9 cellular contexts compared by ENCODE assay signal in the genomic region with DNA sequence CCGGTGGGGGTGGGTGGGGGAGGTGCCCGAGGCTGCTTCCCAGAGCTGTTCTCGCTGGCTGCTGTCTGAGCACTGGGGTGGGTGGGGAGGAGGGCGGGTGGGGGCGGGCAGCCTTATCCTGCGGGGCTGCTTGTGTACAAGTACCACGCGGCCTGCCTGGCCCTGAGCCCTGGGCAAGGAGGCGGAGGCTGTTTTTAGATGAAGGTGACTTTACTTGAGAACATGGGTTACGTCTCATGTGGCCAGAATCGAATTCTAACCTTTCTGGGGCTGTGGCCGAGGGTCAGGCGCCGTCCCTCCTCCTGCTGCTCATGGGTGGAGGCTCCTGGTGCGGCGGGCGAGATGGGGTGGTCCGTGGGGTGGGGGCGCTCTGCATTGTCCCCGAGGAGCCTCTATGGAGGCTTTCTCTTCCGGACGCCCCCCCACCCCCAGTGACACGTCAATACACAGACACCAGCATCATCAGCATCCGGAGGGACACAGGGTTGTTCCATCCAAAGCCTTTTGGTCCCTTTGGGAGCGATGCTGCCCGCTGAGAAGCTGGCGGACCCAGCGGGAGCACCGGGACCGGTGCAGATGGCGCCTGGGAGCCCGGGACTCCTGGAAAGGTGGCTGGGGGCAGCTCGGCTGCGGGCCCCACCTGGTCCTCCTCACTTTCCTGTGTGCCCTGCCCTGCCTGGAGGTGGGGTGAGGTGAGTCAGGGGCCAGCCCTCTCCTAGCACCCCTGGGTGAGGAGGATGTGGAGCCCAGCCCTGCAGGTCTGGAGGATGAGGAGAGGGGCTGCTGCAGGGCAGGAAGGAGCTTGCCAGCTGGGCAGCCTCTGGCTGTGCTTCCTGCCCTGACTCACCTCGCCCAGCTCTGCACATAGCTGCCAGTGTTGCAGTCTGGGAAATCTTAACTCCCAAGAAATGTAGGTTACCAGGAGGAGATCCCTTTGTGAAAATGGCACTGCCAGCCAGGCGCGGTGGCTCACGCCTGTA. TPM values are rescaled to one million over a fixed set of nuclear protein-coding genes. Genes with fewer than 3 reads are reported as not detected.
DNase-seq lines count a peak whose midpoint lies in the region; ATAC-seq, FAIRE-seq and TF ChIP-seq lines count a peak whose summit lies in the region.
"Had no signal": no experiment of that assay in that cellular context is flagged by ENCODE, and none has a peak within 500 bp of the region (broad histone marks: within the 10 kb centered on the region; RNA-seq: fewer than 3 reads in every experiment).

No MANE protein-coding gene starts in this region.

- intact Hi-C loops in left ventricle myocardium superior (cut with micrococcal nuclease) = no loop called here
- intact Hi-C loops in activated CD8-positive, alpha-beta T cell treated with anti-CD3 and anti-CD28 coated beads for 36 hours (cut with micrococcal nuclease) = no loop called here

- CTCF ChIA-PET in activated CD8-positive, alpha-beta T cell treated with anti-CD3 and anti-CD28 coated beads for 36 hours (lab: Charles Lee) = interaction anchor here (0.8 to 2.0 kb wide), 5 partner anchors 8 to 408 kb away, joined by 3 to 12 read pairs (median 4); partner anchors contain the start of gene WDR18

- no peak for FAIRE-seq in astrocyte (lab: Jason Lieb, UNC)

- H3K36me3 ChIP-seq in astrocyte (ENCODE audit: insufficient read depth, low read length) = no peaks in the 10 kb centered on the region
- no peaks in the 10 kb centered on the region for H3K36me3 ChIP-seq in smooth muscle cell (ENCODE audit: low read depth)

- H3K27me3 Mint-ChIP-seq in HFFc6 (ENCODE audit: insufficient read depth) (peaks cover 3% of the 10 kb centered on the region; the same call in 1 of the 2 replicates), astrocyte (ENCODE audit: low read depth, unreplicated experiment) (no peaks in the 10 kb centered on the region)
- H3K27me3 Mint-ChIP-seq in activated CD8-positive, alpha-beta T cell treated with anti-CD3 and anti-CD28 coated beads for 36 hours = no peaks in the 10 kb centered on the region
- H3K27me3 Mint-ChIP-seq: T-cell had no signal

- no peak overlapping the region for H3K27ac ChIP-seq in astrocyte (ENCODE audit: low read depth, low read length)
- no peak overlapping the region for H3K27ac ChIP-seq in smooth muscle cell (ENCODE audit: low read depth)

- H3K9me3 ChIP-seq in astrocyte (ENCODE audit: insufficient read depth, low read depth, low read length) (no peaks in the 10 kb centered on the region), smooth muscle cell (replicated peaks; ENCODE audit: low read depth) (no peaks in the 10 kb centered on the region)

- DNase-seq in HFFc6 (peak; percentile 42), astrocyte (ENCODE audit: low read depth) (peak; percentile 44), left ventricle myocardium superior (peak; percentile 91), smooth muscle cell (lab: John Stamatoyannopoulos, UW; ENCODE audit: unreplicated experiment) (no peak), NCI-H128 (lab: John Stamatoyannopoulos, UW; ENCODE audit: unreplicated experiment) (no peak)
- DNase-seq in activated CD8-positive, alpha-beta T cell treated with anti-CD3 and anti-CD28 coated beads for 36 hours = no peak
- DNase-seq: T-cell had no signal

- peak overlapping the region; percentile 79 for H3K4me3 Mint-ChIP-seq in HFFc6
- no peak overlapping the region for H3K4me3 Mint-ChIP-seq in astrocyte (ENCODE audit: unreplicated experiment)
- no peak overlapping the region for H3K4me3 Mint-ChIP-seq in activated CD8-positive, alpha-beta T cell treated with anti-CD3 and anti-CD28 coated beads for 36 hours

- H3K36me3 Mint-ChIP-seq in HFFc6 (ENCODE audit: low read depth) (no peaks in the 10 kb centered on the region), astrocyte (ENCODE audit: low read depth, unreplicated experiment) (no peaks in the 10 kb centered on the region)
- H3K36me3 Mint-ChIP-seq in activated CD8-positive, alpha-beta T cell treated with anti-CD3 and anti-CD28 coated beads for 36 hours (ENCODE audit: low read depth) = peaks cover 13% of the 10 kb centered on the region
- H3K36me3 Mint-ChIP-seq: T-cell had no signal

- peak overlapping the region; percentile 92 for H3K4me2 ChIP-seq in astrocyte (ENCODE audit: low read length)
- peak overlapping the region; percentile 97 for H3K4me2 ChIP-seq in smooth muscle cell

- H3K27ac Mint-ChIP-seq in HFFc6 = peak overlapping the region; percentile 45
- no peak overlapping the region for H3K27ac Mint-ChIP-seq in astrocyte (ENCODE audit: unreplicated experiment)
- H3K27ac Mint-ChIP-seq in activated CD8-positive, alpha-beta T cell treated with anti-CD3 and anti-CD28 coated beads for 36 hours = no peak overlapping the region
- H3K27ac Mint-ChIP-seq: T-cell had no signal

- H3K9ac ChIP-seq in astrocyte (ENCODE audit: low read length) = peak overlapping the region; percentile 59
- no peak overlapping the region for H3K9ac ChIP-seq in smooth muscle cell (ENCODE audit: low read depth)

- peak overlapping the region; percentile 28 for H3K4me3 ChIP-seq in astrocyte (ENCODE audit: insufficient read depth, low read depth, low read length)
- H3K4me3 ChIP-seq in smooth muscle cell = peak overlapping the region; percentile 99

- H3K4me1 Mint-ChIP-seq in HFFc6 (ENCODE audit: low read depth) (peaks cover 34% of the 10 kb centered on the region), astrocyte (ENCODE audit: low read depth, unreplicated experiment) (peaks cover 21% of the 10 kb centered on the region)
- H3K4me1 Mint-ChIP-seq in activated CD8-positive, alpha-beta T cell treated with anti-CD3 and anti-CD28 coated beads for 36 hours (ENCODE audit: low read depth) = peaks cover 38% of the 10 kb centered on the region

- H3K79me2 ChIP-seq in astrocyte (ENCODE audit: insufficient read depth, low read length) (peaks cover 81% of the 10 kb centered on the region), smooth muscle cell (ENCODE audit: low read depth) (peaks cover 81% of the 10 kb centered on the region)

- H3K4me1 ChIP-seq in astrocyte (ENCODE audit: insufficient read depth, low read length) = peaks cover 43% of the 10 kb centered on the region
- peaks cover 16% of the 10 kb centered on the region for H3K4me1 ChIP-seq in smooth muscle cell (ENCODE audit: low read depth)

- H3K9me3 Mint-ChIP-seq in HFFc6 (peaks cover 4% of the 10 kb centered on the region; the same call in 1 of the 2 replicates), astrocyte (ENCODE audit: unreplicated experiment) (no peaks in the 10 kb centered on the region)
- no peaks in the 10 kb centered on the region for H3K9me3 Mint-ChIP-seq in activated CD8-positive, alpha-beta T cell treated with anti-CD3 and anti-CD28 coated beads for 36 hours
- H3K9me3 Mint-ChIP-seq: T-cell had no signal

- H4K20me1 ChIP-seq in astrocyte (ENCODE audit: insufficient read depth, low read length) (peaks cover 74% of the 10 kb centered on the region), smooth muscle cell (ENCODE audit: low read depth) (peaks cover 80% of the 10 kb centered on the region)

- peaks cover 15% of the 10 kb centered on the region for H3F3A ChIP-seq in smooth muscle cell (ENCODE audit: low read depth)

- ATAC-seq in left ventricle myocardium superior = peak; percentile 61
- no peak for ATAC-seq in GM21619 (IDR thresholded peaks at IDR 0.05; ENCODE audit: unreplicated experiment)
- no peak for ATAC-seq in GM21367 (IDR thresholded peaks at IDR 0.05; ENCODE audit: unreplicated experiment)
- no peak for ATAC-seq in activated CD8-positive, alpha-beta T cell treated with anti-CD3 and anti-CD28 coated beads for 36 hours
- ATAC-seq: T-cell had no signal

- H3K27me3 ChIP-seq in astrocyte (ENCODE audit: insufficient read depth, low read length) (no peaks in the 10 kb centered on the region), smooth muscle cell (ENCODE audit: low read depth) (no peaks in the 10 kb centered on the region)

- TF ChIP-seq CTCF in HFFc6 (IDR thresholded peaks at IDR 0.05) = no peak
- TF ChIP-seq CTCF in astrocyte (IDR thresholded peaks at IDR 0.05; ENCODE audit: insufficient read depth, low read depth, low read length) = no peak
- no peak for TF ChIP-seq CTCF in smooth muscle cell (IDR thresholded peaks at IDR 0.05; ENCODE audit: borderline replicate concordance, insufficient read depth, poor library complexity, severe bottlenecking)
- TF ChIP-seq CTCF in activated CD8-positive, alpha-beta T cell treated with anti-CD3 and anti-CD28 coated beads for 36 hours (IDR thresholded peaks at IDR 0.05) = no peak

- H2AFZ ChIP-seq in astrocyte (ENCODE audit: low read depth, low read length) (no peak overlapping the region), smooth muscle cell (ENCODE audit: low read depth) (no peak overlapping the region)

- WGBS in smooth muscle cell (ENCODE audit: low lambda C conversion rate) = 68% methylated on average over 38 of the region's 38 CpGs

- POLR2A ChIA-PET in activated CD8-positive, alpha-beta T cell treated with anti-CD3 and anti-CD28 coated beads for 36 hours (lab: Charles Lee) = interaction anchor here (0.9 to 1.8 kb wide), 3 partner anchors 10 to 54 kb away, joined by 3 to 8 read pairs (median 4); no protein-coding TSS in a partner anchor

RNA-seq across cellular contexts. Expression of gene BSG, which starts 3.4 kb away (rescaled TPM):
- total RNA-seq in HFFc6 (2021; fragmentation: NEBNext Ultra II Directional; extraction: Animal tissue kit (Norgen Biotek cat#: 25700)) = 100 to 1,000 TPM; 422 to 534 (median 465) TPM
- 807 and 871 TPM in 2 replicates for total RNA-seq in astrocyte
- 1,923 TPM for total RNA-seq in left ventricle myocardium superior
- total RNA-seq in smooth muscle cell = 431 and 469 TPM in 2 replicates
- 971 and 1,057 TPM in 2 replicates for polyA plus RNA-seq in smooth muscle cell
- 100 to 1,000 TPM; 159 to 160 TPM for total RNA-seq in activated CD8-positive, alpha-beta T cell treated with anti-CD3 and anti-CD28 coated beads for 36 hours

RNA-seq across cellular contexts. Expression of gene HCN2, which starts 13.9 kb away (rescaled TPM):
- total RNA-seq in HFFc6 (2021; fragmentation: NEBNext Ultra II Directional; extraction: Animal tissue kit (Norgen Biotek cat#: 25700)) = 1 to 10 TPM; 2.8 to 3.6 (median 3.1) TPM
- total RNA-seq in astrocyte = 4.8 and 5.5 TPM in 2 replicates
- total RNA-seq in left ventricle myocardium superior = 14.3 TPM
- 0.27 and 0.81 TPM in 2 replicates for total RNA-seq in smooth muscle cell
- polyA plus RNA-seq in smooth muscle cell = 0.12 and 0.49 TPM in 2 replicates
- under 1 TPM; 0.18 TPM for total RNA-seq in activated CD8-positive, alpha-beta T cell treated with anti-CD3 and anti-CD28 coated beads for 36 hours

RNA-seq across cellular contexts. Expression of gene GZMM, which starts 32.0 kb away (rescaled TPM):
- under 1 TPM in 1 of 6 experiments, not detected in 5; 0.24 TPM for total RNA-seq in HFFc6 (2021; fragmentation: NEBNext Ultra II Directional; extraction: Animal tissue kit (Norgen Biotek cat#: 25700))
- 0.70 and 0.75 TPM in 2 replicates for total RNA-seq in astrocyte
- total RNA-seq in left ventricle myocardium superior = 0.37 TPM
- not detected in 2 replicates for total RNA-seq in smooth muscle cell
- 0.23 and 0.64 TPM in 2 replicates for polyA plus RNA-seq in smooth muscle cell
- total RNA-seq in activated CD8-positive, alpha-beta T cell treated with anti-CD3 and anti-CD28 coated beads for 36 hours = 10 to 100 TPM; 52.7 to 58.5 TPM

RNA-seq across cellular contexts. Expression of gene CDC34, which starts 44.3 kb away (rescaled TPM):
- total RNA-seq in HFFc6 (2021; fragmentation: NEBNext Ultra II Directional; extraction: Animal tissue kit (Norgen Biotek cat#: 25700)) = 10 to 100 TPM; 63.8 to 79.9 (median 64.6) TPM
- 190 and 192 TPM in 2 replicates for total RNA-seq in astrocyte
- 110 TPM for total RNA-seq in left ventricle myocardium superior
- 67.7 and 72.7 TPM in 2 replicates for total RNA-seq in smooth muscle cell
- 151 and 159 TPM in 2 replicates for polyA plus RNA-seq in smooth muscle cell
- total RNA-seq in activated CD8-positive, alpha-beta T cell treated with anti-CD3 and anti-CD28 coated beads for 36 hours = 10 to 100 TPM; 38.1 to 43.7 TPM

RNA-seq across cellular contexts. Expression of gene POLRMT, which starts 57.5 kb away (rescaled TPM):
- total RNA-seq in HFFc6 (2021; fragmentation: NEBNext Ultra II Directional; extraction: Animal tissue kit (Norgen Biotek cat#: 25700)) = 10 to 100 TPM; 29.9 to 44.2 (median 34.7) TPM
- total RNA-seq in astrocyte = 43.4 and 45.3 TPM in 2 replicates
- 55.5 TPM for total RNA-seq in left ventricle myocardium superior
- 15.2 and 23.8 TPM in 2 replicates for total RNA-seq in smooth muscle cell
- polyA plus RNA-seq in smooth muscle cell = 65.3 and 74.2 TPM in 2 replicates
- 10 to 100 TPM; 66.6 to 67.9 TPM for total RNA-seq in activated CD8-positive, alpha-beta T cell treated with anti-CD3 and anti-CD28 coated beads for 36 hours

Comparison
In these comparisons a context has a peak if more than half of its experiments do, and no peak if none do; other contexts are left out.
1. DNase-seq: peak in HFFc6 (single experiment), astrocyte (single experiment) and left ventricle myocardium superior (single experiment); none in smooth muscle cell (single experiment), NCI-H128 (single experiment) and activated CD8-positive, alpha-beta T cell treated with anti-CD3 and anti-CD28 coated beads for 36 hours (single experiment).
2. RNA of gene GZMM, which starts 32.0 kb away (total RNA-seq): 52.7 to 58.5 TPM in activated CD8-positive, alpha-beta T cell treated with anti-CD3 and anti-CD28 coated beads for 36 hours; 0.70 to 0.75 TPM in astrocyte, 0.37 TPM in left ventricle myocardium superior (single experiment), 0.24 TPM in HFFc6 and not detected in smooth muscle cell; every median in the first group is over 10 times any median in the second.